In genomic region chr19:7921302-7921954, GRCh38 we compare ENCODE assay signal across 9 cellular contexts. TPM values are rescaled to one million over a fixed set of nuclear protein-coding genes. Genes with fewer than 3 reads are reported as not detected.
DNase-seq lines count a peak whose midpoint lies in the region; ATAC-seq and TF ChIP-seq lines count a peak whose summit lies in the region.
"Had no signal": no experiment of that assay in that cellular context is flagged by ENCODE, and none has a peak within 500 bp of the region (broad histone marks: within the 10 kb centered on the region; RNA-seq: fewer than 3 reads in every experiment).

No MANE protein-coding gene starts in this region.

- H3K4me3 ChIP-seq in MM.1S (ENCODE audit: low read length) (peak overlapping the region; percentile 66), coronary artery (peak overlapping the region; percentile 87)

- DNase-seq in CD14-positive monocyte (ENCODE audit: low spot score): no peak
- no peak for DNase-seq in MM.1S
- no peak for DNase-seq in coronary artery (ENCODE audit: low spot score)
- DNase-seq in neural crest cell (ENCODE audit: low read depth, low spot score): no peak
- DNase-seq in GM20000 (ENCODE audit: low spot score): no peak
- DNase-seq in erythroblast (lab: John Stamatoyannopoulos, UW): no peak
- no peak for DNase-seq in cerebellar cortex (ENCODE audit: low spot score)

- TF ChIP-seq CTCF in CD14-positive monocyte (IDR thresholded peaks at IDR 0.05): no peak
- no peak for TF ChIP-seq CTCF in MM.1S (IDR thresholded peaks at IDR 0.05; ENCODE audit: low read length)
- no peak for TF ChIP-seq CTCF in coronary artery (IDR thresholded peaks at IDR 0.05)
- TF ChIP-seq CTCF in neural crest cell (conservative IDR thresholded peaks at IDR 0.05): no peak
- no peak for TF ChIP-seq CTCF in GM20000 (IDR thresholded peaks at IDR 0.05; ENCODE audit: extremely low read depth, missing control alignments)

- no peaks in the 10 kb centered on the region for H3K79me2 ChIP-seq in MM.1S (ENCODE audit: low read length)

- peak overlapping the region; percentile 31; the same call in 1 of the 2 replicates for H3K27ac ChIP-seq in MM.1S (ENCODE audit: low read length)
- H3K27ac ChIP-seq in coronary artery: peak overlapping the region; percentile 78 to 96

- peaks cover 16 to 18% of the 10 kb centered on the region in 2 donors for H3K36me3 Mint-ChIP-seq in CD14-positive monocyte
- no peaks in the 10 kb centered on the region for H3K36me3 Mint-ChIP-seq in neural crest cell (ENCODE audit: low read depth)

- no peak for ATAC-seq in GM19455 (IDR thresholded peaks at IDR 0.05; ENCODE audit: unreplicated experiment)

- no peaks in the 10 kb centered on the region for H3K36me3 ChIP-seq in MM.1S (replicated peaks; ENCODE audit: insufficient read depth, low read length)

- peak overlapping the region; percentile 94 for H3K4me2 ChIP-seq in MM.1S (ENCODE audit: low read depth, low read length)

- no peaks in the 10 kb centered on the region for H3K9me2 ChIP-seq in MM.1S (replicated peaks; ENCODE audit: insufficient read depth, low read length)

- no peaks in the 10 kb centered on the region for H3K9me3 ChIP-seq in MM.1S (replicated peaks; ENCODE audit: insufficient read depth, low read length)

- H3K27me3 Mint-ChIP-seq in CD14-positive monocyte (ENCODE audit: low read depth in 3 of 3) (peaks cover 39 to 54% (median 43%) of the 10 kb centered on the region in 3 donors), neural crest cell (ENCODE audit: low read depth) (peaks cover 38% of the 10 kb centered on the region)

- 0 out of 2 replicates have a peak, but pooled peaks cover 6% of the 10 kb centered on the region for H3K4me1 ChIP-seq in MM.1S (ENCODE audit: low read length)

- H3K27ac Mint-ChIP-seq in CD14-positive monocyte: peak overlapping the region; percentile 90 to 99 (median 97)
- H3K27ac Mint-ChIP-seq in neural crest cell (ENCODE audit: unreplicated experiment): no peak overlapping the region

- H3K4me1 Mint-ChIP-seq in CD14-positive monocyte (peaks cover 46% of the 10 kb centered on the region), neural crest cell (peaks cover 23% of the 10 kb centered on the region)

- TF ChIP-seq POLR2A in erythroblast (IDR thresholded peaks at IDR 0.05; ENCODE audit: low read length): no peak

- H4K20me1 ChIP-seq in MM.1S (ENCODE audit: insufficient read depth, low read length): peaks cover 10% of the 10 kb centered on the region; the same call in 1 of the 2 replicates

- peaks cover 19% of the 10 kb centered on the region for H3K27me3 ChIP-seq in MM.1S (replicated peaks; ENCODE audit: insufficient read depth, low read length)

- intact Hi-C loops in CD14-positive monocyte (cut with micrococcal nuclease): loop anchor here (5.0 to 10.0 kb wide), 3 partner anchors 49 to 1893 kb away; partner anchors contain the start of genes FBXL12 (in 1 of the 2) and PRR36 (in 1 of the 2)

- H3K9me3 Mint-ChIP-seq in CD14-positive monocyte (peaks cover 0 to 22% (median 12%) of the 10 kb centered on the region in 7 donors), neural crest cell (no peaks in the 10 kb centered on the region)

- H3K9ac ChIP-seq in MM.1S (ENCODE audit: low read length): peak overlapping the region; percentile 44; the same call in 1 of the 2 replicates

- H2AFZ ChIP-seq in MM.1S (ENCODE audit: low read length): peak overlapping the region; percentile 60

- H3K4me3 Mint-ChIP-seq in CD14-positive monocyte (peak overlapping the region; percentile 91 to 99), neural crest cell (peak overlapping the region; percentile 89)

- H3F3A ChIP-seq in MM.1S (ENCODE audit: insufficient read depth, low read length): peaks cover 13% of the 10 kb centered on the region

RNA-seq across cellular contexts. Expression of gene SNAPC2, which starts 1.3 kb away (rescaled TPM):
- polyA plus RNA-seq in CD14-positive monocyte: 10 to 100 TPM; 15.7 to 18.3 TPM
- 19.1 and 19.5 TPM in 2 replicates for total RNA-seq in neural crest cell

RNA-seq across cellular contexts. Expression of gene CTXN1, which starts 4.5 kb away (rescaled TPM):
- not detected for polyA plus RNA-seq in CD14-positive monocyte
- total RNA-seq in neural crest cell: 129 and 130 TPM in 2 replicates

RNA-seq across cellular contexts. Expression of gene TGFBR3L, which starts 6.8 kb away (rescaled TPM):
- polyA plus RNA-seq in CD14-positive monocyte: not detected
- 0.32 and 0.44 TPM in 2 replicates for total RNA-seq in neural crest cell
- total RNA-seq: subcutaneous adipose tissue had no signal

RNA-seq across cellular contexts. Expression of gene MAP2K7, which starts 17.8 kb away (rescaled TPM):
- 1 to 10 TPM in 1 of 2 donors, under 1 TPM in 1; 0.92 to 1.5 TPM for polyA plus RNA-seq in CD14-positive monocyte
- 48.1 and 50.7 TPM in 2 replicates for total RNA-seq in neural crest cell

RNA-seq across cellular contexts. Expression of gene TIMM44, which starts 22.0 kb away (rescaled TPM):
- 10 to 100 TPM in 1 of 2 donors, 1 to 10 TPM in 1; 9.5 to 10.4 TPM for polyA plus RNA-seq in CD14-positive monocyte
- 95.9 and 97.6 TPM in 2 replicates for total RNA-seq in neural crest cell
